Comparison of ENCODE assay signal across 10 cellular contexts in the genomic region with DNA sequence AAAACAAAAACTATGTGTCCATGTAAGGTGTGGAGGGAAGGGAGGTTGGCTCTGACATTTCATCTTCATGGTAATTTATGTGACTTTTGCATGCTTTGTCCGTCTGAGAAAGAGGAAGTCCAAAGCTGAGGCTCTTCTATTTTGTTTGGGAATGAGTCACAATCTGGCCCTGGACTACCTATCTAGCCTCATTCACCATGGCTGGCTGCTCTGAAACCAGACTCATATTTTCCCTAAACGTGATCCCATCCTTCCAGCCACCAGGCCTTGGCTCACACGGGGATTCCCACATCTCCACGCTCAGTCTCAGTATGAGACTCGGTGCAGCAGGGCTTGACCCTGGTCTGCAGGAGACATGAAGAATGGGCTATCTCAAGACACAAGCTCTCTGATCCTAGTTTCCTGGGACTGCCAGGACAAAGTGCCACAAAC.
DNase-seq lines count a peak whose midpoint lies in the region; ATAC-seq, FAIRE-seq and TF ChIP-seq lines count a peak whose summit lies in the region.
"Had no signal": no experiment of that assay in that cellular context is flagged by ENCODE, and none has a peak within 500 bp of the region (broad histone marks: within the 10 kb centered on the region; RNA-seq: fewer than 3 reads in every experiment).

No MANE protein-coding gene starts in this region.

- RAD21 ChIA-PET in GM12878 (lab: Charles Lee; ENCODE audit: unreplicated experiment) = no interaction called here

- intact Hi-C loops in GM12878 (cut with micrococcal nuclease; ENCODE audit: unreplicated experiment) = no loop called here
- intact Hi-C loops in PC-9 (cut with micrococcal nuclease; ENCODE audit: unreplicated experiment) = loop anchor here (10.0 kb wide), 4 partner anchors 128 to 698 kb away; a partner anchor contains a TSS
- intact Hi-C loops in esophagus squamous epithelium (cut with DNase I) = no loop called here

- SMC1A ChIA-PET in GM12878 (lab: Charles Lee; ENCODE audit: uncharacterized antibody, unreplicated experiment) = no interaction called here

- H3K27ac ChIP-seq in GM12878 (ENCODE audit: control insufficient read depth, insufficient read depth) (no peak overlapping the region), PC-9 (no peak overlapping the region), esophagus squamous epithelium (peak overlapping the region in 2 of 4 donors; percentile 34 to 37)
- H3K27ac ChIP-seq: C4-2B had no signal

- FAIRE-seq in GM12878 (lab: Jason Lieb, UNC) = no peak

- TF ChIP-seq POLR2A in GM12878 (IDR thresholded peaks at IDR 0.05; ENCODE audit: low read depth, low read length) (no peak), esophagus squamous epithelium (IDR thresholded peaks at IDR 0.05) (no peak)

- 3% methylated on average over 5 of the region's 5 CpGs for WGBS in GM12878 (ENCODE audit: insufficient coverage, insufficient replicate concordance, low lambda C conversion rate, missing lambda C conversion rate)
- 22 to 41% methylated on average over 4 of the region's 5 CpGs for WGBS in esophagus squamous epithelium, 2 donors

- H3K4me3 ChIP-seq in AG10803 (ENCODE audit: low read length) (no peak overlapping the region), GM12878 (no peak overlapping the region), PC-9 (no peak overlapping the region), esophagus squamous epithelium (no peak overlapping the region)

- in situ Hi-C loops in GM12878 (cut with MboI) = no loop called here

- POLR2A ChIA-PET in GM12878 (lab: Charles Lee) = no interaction called here
- POLR2A ChIA-PET in PC-9 (lab: Charles Lee; ENCODE audit: unreplicated experiment) = no interaction called here

- no peaks in the 10 kb centered on the region for H3K27me3 ChIP-seq in GM12878 (replicated peaks in 1 of 2; ENCODE audit: control insufficient read depth in 2 of 2, insufficient read depth in 2 of 2, low read length in 1 of 2)
- no peaks in the 10 kb centered on the region for H3K27me3 ChIP-seq in PC-9 (ENCODE audit: insufficient read depth, low read depth)
- no peaks in the 10 kb centered on the region for H3K27me3 ChIP-seq in esophagus squamous epithelium

- no peaks in the 10 kb centered on the region; the same call in 1 of the 2 replicates for H3K9me2 ChIP-seq in PC-9 (ENCODE audit: insufficient read depth)

- H3K4me1 ChIP-seq in GM12878 (ENCODE audit: control insufficient read depth, insufficient read depth, low read length) (no peaks in the 10 kb centered on the region), PC-9 (replicated peaks; ENCODE audit: insufficient read depth) (no peaks in the 10 kb centered on the region), esophagus squamous epithelium (peaks cover 4 to 37% (median 14%) of the 10 kb centered on the region in 3 donors)

- BruUV-seq in GM12878 (replicated peaks; lab: Mats Ljungman, UMichigan) (no TSS peak), PC-9 (replicated peaks; lab: Mats Ljungman, UMichigan) (no TSS peak)

- H2AFZ ChIP-seq in GM12878 (ENCODE audit: control insufficient read depth, low read depth, low read length) (no peak overlapping the region), PC-9 (no peak overlapping the region)

- no peaks in the 10 kb centered on the region for H4K20me1 ChIP-seq in GM12878 (ENCODE audit: control insufficient read depth, insufficient read depth)
- H4K20me1 ChIP-seq in PC-9 (ENCODE audit: insufficient read depth) = no peaks in the 10 kb centered on the region

- TF ChIP-seq RAD21 in GM12878 (IDR thresholded peaks at IDR 0.05; ENCODE audit: insufficient read depth, low read depth, low read length) = no peak

- no peaks in the 10 kb centered on the region for H3F3A ChIP-seq in PC-9 (ENCODE audit: insufficient read depth, low read depth)

- peak; percentile 76 for ATAC-seq in GM19372 (IDR thresholded peaks at IDR 0.05; ENCODE audit: low read depth, unreplicated experiment)
- ATAC-seq in HG03064 (IDR thresholded peaks at IDR 0.05; ENCODE audit: low read depth, unreplicated experiment) = peak; percentile 62
- ATAC-seq in GM12878 = peak; percentile 68
- ATAC-seq in GM21381 (IDR thresholded peaks at IDR 0.05; ENCODE audit: unreplicated experiment) = no peak

- peak in 1 of 2 experiments; percentile 15; a peak in 1 of 4 replicates for TF ChIP-seq EP300 in GM12878 (IDR thresholded peaks at IDR 0.05; ENCODE audit: borderline replicate concordance in 1 of 2, control insufficient read depth in 1 of 2, low read depth in 2 of 2, low read length in 2 of 2)

- H3K9ac ChIP-seq in GM12878 (ENCODE audit: control insufficient read depth, insufficient read depth, low read length) = no peak overlapping the region

- DNase-seq in AG10803 (ENCODE audit: low read depth) (peak; percentile 49), GM12878 (ENCODE audit: low read depth, low spot score) (peak; percentile 40), PC-9 (no peak), esophagus squamous epithelium (lab: John Stamatoyannopoulos, UW) (no peak), DMS153 treated with DMSO at 0.1 percent for 48 hours (lab: John Stamatoyannopoulos, UW; ENCODE audit: unreplicated experiment) (no peak)
- DNase-seq: islet precursor cell had no signal

- CTCF ChIA-PET in GM12878 (lab: Yijun Ruan, JAX) = no interaction called here
- CTCF ChIA-PET in PC-9 (lab: Charles Lee) = no interaction called here

- H3K9me3 ChIP-seq in GM12878 (replicated peaks; ENCODE audit: control insufficient read depth, insufficient read depth, low read length) (no peaks in the 10 kb centered on the region), PC-9 (ENCODE audit: insufficient read depth, low read depth) (no peaks in the 10 kb centered on the region), esophagus squamous epithelium (no peaks in the 10 kb centered on the region)

- TF ChIP-seq CTCF in AG10803 (conservative IDR thresholded peaks at IDR 0.05; ENCODE audit: low read length) (no peak), GM12878 (IDR thresholded peaks at IDR 0.05 in 2 of 3, conservative IDR thresholded peaks at IDR 0.05 in 1 of 3; ENCODE audit: control insufficient read depth in 2 of 3, extremely low read depth in 1 of 3, insufficient read depth in 1 of 3, low read depth in 3 of 3, low read length in 3 of 3) (no peak), PC-9 (conservative IDR thresholded peaks at IDR 0.05) (no peak), esophagus squamous epithelium (IDR thresholded peaks at IDR 0.05) (no peak)

- H3K36me3 ChIP-seq in GM12878 (ENCODE audit: control insufficient read depth in 2 of 2, insufficient read depth in 2 of 2, low read length in 1 of 2) = no peaks in the 10 kb centered on the region
- no peaks in the 10 kb centered on the region for H3K36me3 ChIP-seq in PC-9 (ENCODE audit: low read depth)
- H3K36me3 ChIP-seq in esophagus squamous epithelium = no peaks in the 10 kb centered on the region

- no peaks in the 10 kb centered on the region for H3K79me2 ChIP-seq in GM12878 (ENCODE audit: control insufficient read depth, insufficient read depth, low read length)
- no peaks in the 10 kb centered on the region for H3K79me2 ChIP-seq in PC-9 (ENCODE audit: low read depth)

- H3K4me2 ChIP-seq in GM12878 (ENCODE audit: control insufficient read depth, insufficient read depth) = no peak overlapping the region
- H3K4me2 ChIP-seq in PC-9 = no peak overlapping the region

TF ChIP-seq in GM12878, 131 proteins besides CTCF, POLR2A, EP300 and RAD21 (continues in another document):
- TF ChIP-seq EED (IDR thresholded peaks at IDR 0.05; ENCODE audit: low read depth) = peak; percentile 76
- no peak for TF ChIP-seq GABPA (IDR thresholded peaks at IDR 0.05; ENCODE audit: low read depth)
- no peak for TF ChIP-seq ZSCAN29 (IDR thresholded peaks at IDR 0.05)
- peak; percentile 95 for TF ChIP-seq SPI1 (IDR thresholded peaks at IDR 0.05; ENCODE audit: borderline replicate concordance, insufficient read depth, low read depth, low read length)
- TF ChIP-seq BCL11A (IDR thresholded peaks at IDR 0.05; ENCODE audit: low read depth, low read length) = peak; percentile 81
- TF ChIP-seq, protein P1, sequence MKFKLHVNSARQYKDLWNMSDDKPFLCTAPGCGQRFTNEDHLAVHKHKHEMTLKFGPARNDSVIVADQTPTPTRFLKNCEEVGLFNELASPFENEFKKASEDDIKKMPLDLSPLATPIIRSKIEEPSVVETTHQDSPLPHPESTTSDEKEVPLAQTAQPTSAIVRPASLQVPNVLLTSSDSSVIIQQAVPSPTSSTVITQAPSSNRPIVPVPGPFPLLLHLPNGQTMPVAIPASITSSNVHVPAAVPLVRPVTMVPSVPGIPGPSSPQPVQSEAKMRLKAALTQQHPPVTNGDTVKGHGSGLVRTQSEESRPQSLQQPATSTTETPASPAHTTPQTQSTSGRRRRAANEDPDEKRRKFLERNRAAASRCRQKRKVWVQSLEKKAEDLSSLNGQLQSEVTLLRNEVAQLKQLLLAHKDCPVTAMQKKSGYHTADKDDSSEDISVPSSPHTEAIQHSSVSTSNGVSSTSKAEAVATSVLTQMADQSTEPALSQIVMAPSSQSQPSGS (IDR thresholded peaks at IDR 0.05; ENCODE audit: low read length) = peak; percentile 50; the same call in 1 of the 2 replicates
- TF ChIP-seq CREB1 (IDR thresholded peaks at IDR 0.05; ENCODE audit: low read depth) = no peak
- TF ChIP-seq ETV6 (conservative IDR thresholded peaks at IDR 0.05 in 1 of 2, IDR thresholded peaks at IDR 0.05 in 1 of 2; ENCODE audit: borderline replicate concordance in 1 of 2, low read depth in 1 of 2) = no peak
- TF ChIP-seq, protein P2, sequence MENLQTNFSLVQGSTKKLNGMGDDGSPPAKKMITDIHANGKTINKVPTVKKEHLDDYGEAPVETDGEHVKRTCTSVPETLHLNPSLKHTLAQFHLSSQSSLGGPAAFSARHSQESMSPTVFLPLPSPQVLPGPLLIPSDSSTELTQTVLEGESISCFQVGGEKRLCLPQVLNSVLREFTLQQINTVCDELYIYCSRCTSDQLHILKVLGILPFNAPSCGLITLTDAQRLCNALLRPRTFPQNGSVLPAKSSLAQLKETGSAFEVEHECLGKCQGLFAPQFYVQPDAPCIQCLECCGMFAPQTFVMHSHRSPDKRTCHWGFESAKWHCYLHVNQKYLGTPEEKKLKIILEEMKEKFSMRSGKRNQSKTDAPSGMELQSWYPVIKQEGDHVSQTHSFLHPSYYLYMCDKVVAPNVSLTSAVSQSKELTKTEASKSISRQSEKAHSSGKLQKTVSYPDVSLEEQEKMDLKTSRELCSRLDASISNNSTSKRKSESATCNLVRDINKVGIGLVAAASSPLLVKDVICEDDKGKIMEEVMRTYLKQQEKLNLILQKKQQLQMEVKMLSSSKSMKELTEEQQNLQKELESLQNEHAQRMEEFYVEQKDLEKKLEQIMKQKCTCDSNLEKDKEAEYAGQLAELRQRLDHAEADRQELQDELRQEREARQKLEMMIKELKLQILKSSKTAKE (IDR thresholded peaks at IDR 0.05; ENCODE audit: low read depth, poor library complexity, severe bottlenecking) = no peak
- TF ChIP-seq CREM (IDR thresholded peaks at IDR 0.05; ENCODE audit: low read depth) = no peak
- no peak for TF ChIP-seq POU2F2 (IDR thresholded peaks at IDR 0.05; ENCODE audit: borderline replicate concordance, low read depth, low read length)
- TF ChIP-seq JUNB (IDR thresholded peaks at IDR 0.05) = peak; percentile 59
- peak; percentile 69 to 75; a peak in 3 of 4 replicates for TF ChIP-seq BHLHE40 (IDR thresholded peaks at IDR 0.05; ENCODE audit: borderline replicate concordance in 1 of 2, low read depth in 2 of 2, low read length in 1 of 2)
- no peak for TF ChIP-seq NBN (IDR thresholded peaks at IDR 0.05)

Comparison
In these comparisons a context has a peak if more than half of its experiments do, and no peak if none do; other contexts are left out.
1. DNase-seq: peak in AG10803 (single experiment) and GM12878 (single experiment); none in PC-9 (0 of 2), esophagus squamous epithelium (single experiment) and DMS153 treated with DMSO at 0.1 percent for 48 hours (single experiment).